In genomic region chr2:70714141-70714905, GRCh38 we compare ENCODE assay signal across 15 cellular contexts.
"Had no signal": no experiment of that assay in that cellular context is flagged by ENCODE, and none has a peak within 500 bp of the region (broad histone marks: within the 10 kb centered on the region; RNA-seq: fewer than 3 reads in every experiment).

No MANE protein-coding gene starts in this region.

- H3K36me3 ChIP-seq: cardiac muscle cell, lower lobe of right lung, pancreas, right lobe of liver, thoracic aorta, upper lobe of right lung had no signal

- H3K27ac Mint-ChIP-seq: activated naive CD8-positive, alpha-beta T cell treated with anti-CD3 and anti-CD28 coated beads for 36 hours; stimulated activated naive B cell treated with anti-CD40 and anti-IgM and Interleukin-4, amounts not matched to agents 10 μg/mL and 1 μg/mL and 100 μg/mL, for 72 hours; T-helper 2 cell treated with Interferon-gamma antibody and Interleukin-4, amounts not matched to agents 5 μg/mL and 100 μg/mL, for 36 hours had no signal

- H3K27me3 ChIP-seq: cardiac muscle cell, pancreas, right lobe of liver, upper lobe of right lung had no signal

- ATAC-seq: activated CD4-positive, CD25-positive, alpha-beta regulatory T cell treated with anti-CD3 and anti-CD28 coated beads, Interleukin-2, amount 50 U/mL, for 24 hours; left colon; naive thymus-derived CD8-positive, alpha-beta T cell; pancreas; right lobe of liver; stimulated activated naive B cell treated with anti-CD40 and anti-IgM and Interleukin-4, amounts not matched to agents 10 μg/mL and 1 μg/mL and 100 μg/mL, for 72 hours; upper lobe of right lung had no signal

- H3K9me3 Mint-ChIP-seq: activated naive CD8-positive, alpha-beta T cell treated with anti-CD3 and anti-CD28 coated beads for 36 hours; naive thymus-derived CD8-positive, alpha-beta T cell; stimulated activated naive B cell treated with anti-CD40 and anti-IgM and Interleukin-4, amounts not matched to agents 10 μg/mL and 1 μg/mL and 100 μg/mL, for 72 hours; T-helper 2 cell treated with Interferon-gamma antibody and Interleukin-4, amounts not matched to agents 5 μg/mL and 100 μg/mL, for 36 hours had no signal

- H3K4me3 Mint-ChIP-seq: activated naive CD8-positive, alpha-beta T cell treated with anti-CD3 and anti-CD28 coated beads for 36 hours; naive thymus-derived CD8-positive, alpha-beta T cell; stimulated activated naive B cell treated with anti-CD40 and anti-IgM and Interleukin-4, amounts not matched to agents 10 μg/mL and 1 μg/mL and 100 μg/mL, for 72 hours; T-helper 2 cell treated with Interferon-gamma antibody and Interleukin-4, amounts not matched to agents 5 μg/mL and 100 μg/mL, for 36 hours had no signal

- H3K4me3 ChIP-seq: cardiac muscle cell, lower lobe of right lung, pancreas, right lobe of liver, smooth muscle cell, thoracic aorta, upper lobe of right lung had no signal

- H3K27ac ChIP-seq: cardiac muscle cell, lower lobe of right lung, pancreas, right lobe of liver, thoracic aorta, upper lobe of right lung had no signal

- DNase-seq: activated naive CD8-positive, alpha-beta T cell treated with anti-CD3 and anti-CD28 coated beads for 36 hours; amniotic stem cell; left colon; lower lobe of right lung; naive thymus-derived CD8-positive, alpha-beta T cell; pancreas; stimulated activated CD4-positive, alpha-beta T cell treated with anti-CD3 and anti-CD28 coated beads, Interleukin-4, amount 100 ng/mL, for 24 hours; stimulated activated naive B cell treated with anti-CD40 and anti-IgM and Interleukin-4, amounts not matched to agents 10 μg/mL and 1 μg/mL and 100 μg/mL, for 72 hours; upper lobe of right lung had no signal

- H3K4me1 Mint-ChIP-seq: activated naive CD8-positive, alpha-beta T cell treated with anti-CD3 and anti-CD28 coated beads for 36 hours had no signal

- H3K4me1 ChIP-seq: lower lobe of right lung, pancreas, right lobe of liver, upper lobe of right lung had no signal

- H3K36me3 Mint-ChIP-seq: activated naive CD8-positive, alpha-beta T cell treated with anti-CD3 and anti-CD28 coated beads for 36 hours had no signal

- H3K27me3 Mint-ChIP-seq: activated naive CD8-positive, alpha-beta T cell treated with anti-CD3 and anti-CD28 coated beads for 36 hours; stimulated activated naive B cell treated with anti-CD40 and anti-IgM and Interleukin-4, amounts not matched to agents 10 μg/mL and 1 μg/mL and 100 μg/mL, for 72 hours had no signal

- H3K4me2 ChIP-seq: smooth muscle cell had no signal
